In the genomic region with DNA sequence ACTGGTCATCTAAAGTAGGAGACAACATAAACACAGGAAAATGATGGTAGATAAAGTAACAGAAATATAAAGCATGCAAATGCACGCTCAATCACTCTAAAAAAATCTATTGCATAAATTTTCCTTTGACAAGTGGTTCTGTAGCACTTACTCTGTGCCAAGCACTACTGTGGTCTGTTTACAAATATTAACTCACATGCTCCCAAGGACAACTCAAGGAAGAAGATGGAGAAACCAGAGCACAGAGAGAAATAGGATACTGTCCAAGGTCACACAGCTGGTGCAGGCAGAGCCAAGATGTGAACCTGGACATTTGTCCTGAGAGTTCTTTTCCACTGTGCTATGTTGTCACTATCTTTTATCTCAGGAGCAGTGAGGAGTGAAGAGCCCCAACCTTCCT, we compare ENCODE assay signal across 28 cellular contexts.
"Had no signal": no experiment of that assay in that cellular context is flagged by ENCODE, and none has a peak within 500 bp of the region (broad histone marks: within the 10 kb centered on the region; RNA-seq: fewer than 3 reads in every experiment).

No MANE protein-coding gene starts in this region.

- ATAC-seq: activated CD4-positive, CD25-positive, alpha-beta regulatory T cell treated with anti-CD3 and anti-CD28 coated beads, Interleukin-2, amount 50 U/mL, for 24 hours; activated CD8-positive, alpha-beta T cell treated with anti-CD3 and anti-CD28 coated beads for 36 hours; activated T-cell treated with anti-CD3 and anti-CD28 coated beads, Interleukin-2, amount 50 U/mL, for 4 hours; activated T-helper 17 cell treated with anti-CD3 and anti-CD28 coated beads, Interleukin-2, amount 50 U/mL, for 72 hours; body of pancreas; esophagus mucosa; foreskin keratinocyte; gastrocnemius medialis; T-helper 17 cell had no signal

- H3K4me1 ChIP-seq: foreskin keratinocyte, gastrocnemius medialis had no signal

- H3K27ac Mint-ChIP-seq: activated B cell treated with CpG ODN at 0.5 μM for 24 hours; activated CD8-positive, alpha-beta T cell treated with anti-CD3 and anti-CD28 coated beads for 36 hours; activated naive CD8-positive, alpha-beta T cell; activated T-helper 17 cell treated with anti-CD3 and anti-CD28 coated beads, Interleukin-2, amount 50 U/mL, for 72 hours; endodermal cell; T-helper 17 cell; T-helper 2 cell treated with Interferon-gamma antibody and Interleukin-4, amounts not matched to agents 5 μg/mL and 100 μg/mL, for 36 hours had no signal

- H3K36me3 ChIP-seq: gastrocnemius medialis, WERI-Rb-1 had no signal

- DNase-seq: activated B cell treated with CpG ODN at 0.5 μM for 24 hours; activated CD4-positive, alpha-beta T cell treated with anti-CD3 and anti-CD28 coated beads for 48 hours; activated CD4-positive, alpha-beta T cell treated with anti-CD3 and anti-CD28 coated beads, Interleukin-2, amount 50 U/mL, for 1 hour; activated CD4-positive, alpha-beta T cell treated with anti-CD3 and anti-CD28 coated beads, Interleukin-2, amount 50 U/mL, for 48 hours; activated CD8-positive, alpha-beta memory T cell treated with anti-CD3 and anti-CD28 coated beads for 24 hours; activated CD8-positive, alpha-beta T cell treated with anti-CD3 and anti-CD28 coated beads for 36 hours; activated effector memory CD4-positive, alpha-beta T cell treated with Interleukin-2 at 50 U/mL for 16 hours; activated gamma-delta T cell treated with Interleukin-2 at 50 U/mL for 16 hours; activated naive CD4-positive, alpha-beta T cell treated with anti-CD3 and anti-CD28 coated beads, Interleukin-2, amount 50 U/mL, for 16 hours; activated naive CD4-positive, alpha-beta T cell treated with Interleukin-2 at 50 U/mL for 16 hours; activated T-cell treated with anti-CD3 and anti-CD28 coated beads, Interleukin-2, amount 50 U/mL, for 4 hours; amygdala; aorta; body of pancreas; caudate nucleus; effector memory CD4-positive, alpha-beta T cell; endodermal cell; foreskin keratinocyte; gastrocnemius medialis; T-helper 1 cell; T-helper 17 cell; T1000; WERI-Rb-1 had no signal

- H3K9me3 ChIP-seq: body of pancreas, gastrocnemius medialis had no signal

- H3K36me3 Mint-ChIP-seq: activated naive CD8-positive, alpha-beta T cell had no signal

- H3K27me3 ChIP-seq: body of pancreas, gastrocnemius medialis had no signal

- H3K9me3 Mint-ChIP-seq: activated B cell treated with CpG ODN at 0.5 μM for 24 hours; activated CD8-positive, alpha-beta T cell treated with anti-CD3 and anti-CD28 coated beads for 36 hours; activated T-cell treated with anti-CD3 and anti-CD28 coated beads, Interleukin-2, amount 50 U/mL, for 4 hours; activated T-helper 17 cell treated with anti-CD3 and anti-CD28 coated beads, Interleukin-2, amount 50 U/mL, for 72 hours; endodermal cell; T-helper 2 cell treated with Interferon-gamma antibody and Interleukin-4, amounts not matched to agents 5 μg/mL and 100 μg/mL, for 36 hours had no signal

- H3K27me3 Mint-ChIP-seq: activated CD8-positive, alpha-beta T cell treated with anti-CD3 and anti-CD28 coated beads for 36 hours; activated naive CD8-positive, alpha-beta T cell; T-helper 17 cell had no signal

- H3K4me3 ChIP-seq: body of pancreas, gastrocnemius medialis had no signal

- H3K4me1 Mint-ChIP-seq: activated B cell treated with CpG ODN at 0.5 μM for 24 hours; activated T-helper 17 cell treated with anti-CD3 and anti-CD28 coated beads, Interleukin-2, amount 50 U/mL, for 72 hours; T-helper 17 cell had no signal

- H3K4me3 Mint-ChIP-seq: activated B cell treated with CpG ODN at 0.5 μM for 24 hours; activated CD8-positive, alpha-beta T cell treated with anti-CD3 and anti-CD28 coated beads for 36 hours; activated naive CD8-positive, alpha-beta T cell; activated T-cell treated with anti-CD3 and anti-CD28 coated beads, Interleukin-2, amount 50 U/mL, for 4 hours; activated T-helper 17 cell treated with anti-CD3 and anti-CD28 coated beads, Interleukin-2, amount 50 U/mL, for 72 hours; endodermal cell; T-helper 17 cell; T-helper 2 cell treated with Interferon-gamma antibody and Interleukin-4, amounts not matched to agents 5 μg/mL and 100 μg/mL, for 36 hours had no signal

- H3K27ac ChIP-seq: body of pancreas, foreskin keratinocyte, gastrocnemius medialis, WERI-Rb-1 had no signal
